Comparison of ENCODE assay signal across 1 cellular context in genomic region chr9:132042324-132042723, GRCh38.
TF ChIP-seq lines count a peak whose summit lies in the region.

No MANE protein-coding gene starts in this region.

TF ChIP-seq in K562, 482 proteins besides CTCF, POLR2A, EP300 and RAD21 (continues in another document):
- TF ChIP-seq SMARCA4 (IDR thresholded peaks at IDR 0.05) (peak; percentile 64; the same call in 1 of the 2 replicates), ZNF197 (CRISPR knock-in tag; IDR thresholded peaks at IDR 0.05; ENCODE audit: low read depth) (no peak), ADNP (tag; IDR thresholded peaks at IDR 0.05) (peak; percentile 73), ZNF644 (tag; IDR thresholded peaks at IDR 0.05; ENCODE audit: low read depth) (no peak), POLR2H (tag; IDR thresholded peaks at IDR 0.05; ENCODE audit: low read depth) (no peak), RBBP5 (IDR thresholded peaks at IDR 0.05; ENCODE audit: borderline replicate concordance, insufficient read depth, low read length, poor library complexity, severe bottlenecking) (no peak), ZNF239 (CRISPR knock-in tag; IDR thresholded peaks at IDR 0.05) (no peak), HDAC2 (IDR thresholded peaks at IDR 0.05) (0 out of 2 replicates have a peak, but pooled peaks have one; percentile 36), ELF4 (CRISPR knock-in tag; IDR thresholded peaks at IDR 0.05) (no peak), ZNF589 (CRISPR knock-in tag; IDR thresholded peaks at IDR 0.05; ENCODE audit: low read depth) (peak; percentile 82; the same call in 1 of the 2 replicates), ARID1B (IDR thresholded peaks at IDR 0.05) (peak; percentile 54; the same call in 1 of the 2 replicates), ETV5 (CRISPR knock-in tag; IDR thresholded peaks at IDR 0.05; ENCODE audit: low read depth) (no peak), NR4A1 (CRISPR knock-in tag; IDR thresholded peaks at IDR 0.05) (no peak), NR4A1 (tag; IDR thresholded peaks at IDR 0.05) (no peak), ARNT (IDR thresholded peaks at IDR 0.05) (no peak), ZNF655 (CRISPR knock-in tag; IDR thresholded peaks at IDR 0.05) (no peak), MAFG (tag; conservative IDR thresholded peaks at IDR 0.05) (peak; percentile 90), IFI16 (CRISPR knock-in tag; IDR thresholded peaks at IDR 0.05) (no peak), RB1 (IDR thresholded peaks at IDR 0.05; ENCODE audit: low read depth) (no peak), NCOA4 (IDR thresholded peaks at IDR 0.05; ENCODE audit: partially characterized antibody) (no peak), ZNF431 (CRISPR knock-in tag; IDR thresholded peaks at IDR 0.05) (no peak), CXXC5 (CRISPR knock-in tag; IDR thresholded peaks at IDR 0.05) (no peak), PRMT5 (CRISPR knock-in tag; IDR thresholded peaks at IDR 0.05) (no peak), ZNF143 (CRISPR knock-in tag; IDR thresholded peaks at IDR 0.05) (no peak), LEF1 (IDR thresholded peaks at IDR 0.05) (no peak), CC2D1A (IDR thresholded peaks at IDR 0.05) (no peak), ZNF592 (IDR thresholded peaks at IDR 0.05) (peak; percentile 73), MCM5 (IDR thresholded peaks at IDR 0.05; ENCODE audit: low read depth) (no peak), GABPA (tag; conservative IDR thresholded peaks at IDR 0.05; ENCODE audit: low read depth) (peak; percentile 29; the same call in 1 of the 2 replicates), NR2F6 (CRISPR knock-in tag; IDR thresholded peaks at IDR 0.05) (no peak), ZBTB34 (CRISPR knock-in tag; IDR thresholded peaks at IDR 0.05) (no peak), TSHZ1 (CRISPR knock-in tag; IDR thresholded peaks at IDR 0.05) (no peak), TARDBP (IDR thresholded peaks at IDR 0.05) (no peak), NR2C2 (CRISPR knock-in tag; IDR thresholded peaks at IDR 0.05) (no peak), NR2C2 (tag; IDR thresholded peaks at IDR 0.05) (no peak), CBX8 (IDR thresholded peaks at IDR 0.05; ENCODE audit: borderline replicate concordance, extremely low read depth, low read depth, low read length, poor library complexity, severe bottlenecking) (no peak), USF2 (CRISPR knock-in tag; IDR thresholded peaks at IDR 0.05) (no peak), KDM1A (IDR thresholded peaks at IDR 0.05) (peak in 1 of 2 experiments; percentile 62; a peak in 3 of 4 replicates), ZNF253 (CRISPR knock-in tag; conservative IDR thresholded peaks at IDR 0.05) (no peak), CLOCK (CRISPR knock-in tag; IDR thresholded peaks at IDR 0.05; ENCODE audit: borderline replicate concordance) (no peak), NFIC (IDR thresholded peaks at IDR 0.05) (peak; percentile 21; the same call in 1 of the 2 replicates), NFIX (CRISPR knock-in tag; IDR thresholded peaks at IDR 0.05; ENCODE audit: low read depth) (no peak), ZNF583 (CRISPR knock-in tag; IDR thresholded peaks at IDR 0.05) (no peak), MAFK (IDR thresholded peaks at IDR 0.05; ENCODE audit: low read length) (peak; percentile 86), ZBTB5 (IDR thresholded peaks at IDR 0.05) (no peak), ZBTB17 (CRISPR knock-in tag; IDR thresholded peaks at IDR 0.05) (no peak), SMARCC2 (IDR thresholded peaks at IDR 0.05; ENCODE audit: low read depth) (0 out of 2 replicates have a peak, but pooled peaks have one; percentile 23), POU5F1 (IDR thresholded peaks at IDR 0.05; ENCODE audit: borderline replicate concordance, low read depth, low read length, partially characterized antibody) (no peak), MAFF (IDR thresholded peaks at IDR 0.05; ENCODE audit: low read length) (peak; percentile 78; the same call in 1 of the 2 replicates), ZNF449 (CRISPR knock-in tag; IDR thresholded peaks at IDR 0.05) (no peak), ZBTB12 (CRISPR knock-in tag; IDR thresholded peaks at IDR 0.05) (no peak), PYGO2 (tag; IDR thresholded peaks at IDR 0.05) (no peak)
